In the genomic region with DNA sequence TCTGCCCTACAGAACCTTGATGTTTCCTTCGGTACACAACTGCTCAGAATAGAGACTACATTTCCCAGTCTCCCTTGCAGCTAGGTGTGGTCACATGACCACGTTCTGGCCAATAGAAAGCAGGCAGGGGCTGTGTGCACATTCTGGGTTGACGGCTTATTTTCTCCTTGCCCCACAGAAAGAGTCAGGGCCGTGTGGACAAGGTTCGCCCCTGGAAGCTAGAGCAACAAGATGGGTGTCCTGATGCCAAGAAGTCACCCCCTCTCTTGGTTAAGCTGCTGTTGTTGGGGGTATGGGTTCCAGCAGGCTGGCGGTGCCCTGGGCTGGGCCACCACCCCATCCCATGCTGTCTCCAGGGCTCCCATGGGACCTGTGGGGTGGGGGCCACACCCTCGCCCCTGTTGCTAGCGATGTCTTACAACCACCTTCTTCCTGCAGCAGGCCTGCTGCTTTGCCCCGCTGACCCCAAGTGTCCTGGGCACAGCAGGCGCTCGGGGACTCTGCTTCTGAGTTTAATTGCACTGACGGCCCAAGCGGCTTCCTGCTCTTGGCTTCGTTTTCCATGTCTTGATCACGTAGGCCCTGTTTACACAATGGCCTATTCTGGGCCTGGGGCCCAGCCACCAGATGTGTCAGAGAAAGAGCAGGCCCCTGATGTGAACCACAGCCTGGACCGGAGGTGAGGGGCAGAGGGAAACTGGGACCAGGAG, we compare ENCODE assay signal across 8 cellular contexts. TPM values are rescaled to one million over a fixed set of nuclear protein-coding genes. Genes with fewer than 3 reads are reported as not detected.
DNase-seq lines count a peak whose midpoint lies in the region; ATAC-seq and TF ChIP-seq lines count a peak whose summit lies in the region.

No MANE protein-coding gene starts in this region.

- no peaks in the 10 kb centered on the region for H3K9me3 ChIP-seq in heart left ventricle

- DNase-seq in CD14-positive monocyte (ENCODE audit: low spot score) (no peak), HuH-7 (ENCODE audit: low spot score) (peak; percentile 56), RKO (ENCODE audit: low spot score) (peak; percentile 60), amygdala (lab: John Stamatoyannopoulos, UW) (peak in 52 of 56 donors; percentile 27 to 86 (median 64)), heart left ventricle (peak; percentile 87 to 93 (median 88)), posterior cingulate gyrus (peak; percentile 69 to 97 (median 80))

- H3K27ac ChIP-seq in heart left ventricle = peak overlapping the region; percentile 88 to 98 (median 93)

- no peak for TF ChIP-seq POLR2A in heart left ventricle (IDR thresholded peaks at IDR 0.05)

- H3K4me3 Mint-ChIP-seq in CD14-positive monocyte = peak overlapping the region in 1 of 2 donors; percentile 51

- peak overlapping the region in 5 of 12 donors; percentile 7 to 30 (median 19) for H3K4me3 ChIP-seq in heart left ventricle

- no peaks in the 10 kb centered on the region for H3K27me3 ChIP-seq in heart left ventricle

- WGBS in heart left ventricle, 4 donors = 12 to 25% (median 20%) methylated on average over 15 to 16 of the region's 16 CpGs

- H3K4me1 Mint-ChIP-seq in CD14-positive monocyte = peaks cover 14% of the 10 kb centered on the region

- TF ChIP-seq CTCF in CD14-positive monocyte (IDR thresholded peaks at IDR 0.05) = no peak
- TF ChIP-seq CTCF in heart left ventricle (IDR thresholded peaks at IDR 0.05) = no peak

- intact Hi-C loops in CD14-positive monocyte (cut with micrococcal nuclease) (loop anchor here (5.0 kb wide), 3 partner anchors 40 to 55 kb away; no protein-coding TSS in a partner anchor), heart left ventricle (cut with DNase I) (loop anchor here in 7 of 10 donors (1.0 to 5.0 kb wide), 7 partner anchors 49 to 125 kb away; a partner anchor contains a TSS), posterior cingulate gyrus (cut with DNase I) (loop anchor here (5.0 kb wide), 1 partner anchor 125 kb away; a partner anchor contains a TSS)

- peaks cover 0 to 27% (median 22%) of the 10 kb centered on the region in 9 donors for H3K36me3 ChIP-seq in heart left ventricle

- H3K36me3 Mint-ChIP-seq in CD14-positive monocyte = no peaks in the 10 kb centered on the region

- peaks cover 0 to 1% (median 1%) of the 10 kb centered on the region in 3 donors for H3K27me3 Mint-ChIP-seq in CD14-positive monocyte (ENCODE audit: low read depth in 3 of 3)

- peaks cover 0 to 2% (median 0%) of the 10 kb centered on the region in 7 donors for H3K9me3 Mint-ChIP-seq in CD14-positive monocyte

- H3K27ac Mint-ChIP-seq in CD14-positive monocyte = peak overlapping the region in 6 of 7 donors; percentile 38 to 86 (median 67)

- ATAC-seq in GM19397 (IDR thresholded peaks at IDR 0.05; ENCODE audit: unreplicated experiment) (peak; percentile 72), heart left ventricle (peak; percentile 68 to 77 (median 74)), HG03097 (IDR thresholded peaks at IDR 0.05; ENCODE audit: low FRiP score, unreplicated experiment) (no peak)

- peaks cover 17 to 89% (median 67%) of the 10 kb centered on the region in 12 donors for H3K4me1 ChIP-seq in heart left ventricle

RNA-seq across cellular contexts. Expression of a gene that starts 24.9 kb away (rescaled TPM):
- polyA plus RNA-seq in CD14-positive monocyte = 100 to 1,000 TPM; 107 to 118 TPM
- 10 to 100 TPM; 15.4 to 39.3 (median 30.9) TPM for total RNA-seq in heart left ventricle
- 10 to 100 TPM; 29.3 to 35.3 TPM for polyA plus RNA-seq in heart left ventricle
